ENCODE assay signal across 24 cellular contexts in genomic region chr6:114611696-114612095, GRCh38.
"Had no signal": no experiment of that assay in that cellular context is flagged by ENCODE, and none has a peak within 500 bp of the region (broad histone marks: within the 10 kb centered on the region; RNA-seq: fewer than 3 reads in every experiment).

No MANE protein-coding gene starts in this region.

- H3K36me3 Mint-ChIP-seq: activated naive CD8-positive, alpha-beta T cell treated with anti-CD3 and anti-CD28 coated beads, Interleukin-2, amount 10 ng/mL, durations not matched to agents 7 days and 5 days had no signal

- H3K27me3 Mint-ChIP-seq: activated B cell treated with CpG ODN at 0.5 μM for 24 hours; activated CD4-positive, alpha-beta memory T cell treated with anti-CD3 and anti-CD28 coated beads, Interleukin-2, amount 10 ng/mL, durations not matched to agents 7 days and 5 days; activated naive CD8-positive, alpha-beta T cell treated with anti-CD3 and anti-CD28 coated beads, Interleukin-2, amount 10 ng/mL, durations not matched to agents 7 days and 5 days; activated T-helper 17 cell treated with anti-CD3 and anti-CD28 coated beads, Interleukin-2, amount 50 U/mL, for 72 hours; progenitor cell of endocrine pancreas had no signal

- H3K27ac Mint-ChIP-seq: activated B cell treated with CpG ODN at 0.5 μM for 24 hours; activated CD4-positive, alpha-beta memory T cell treated with anti-CD3 and anti-CD28 coated beads, Interleukin-2, amount 10 ng/mL, durations not matched to agents 7 days and 5 days; activated naive CD8-positive, alpha-beta T cell treated with anti-CD3 and anti-CD28 coated beads, Interleukin-2, amount 10 ng/mL, durations not matched to agents 7 days and 5 days; activated T-helper 17 cell treated with anti-CD3 and anti-CD28 coated beads, Interleukin-2, amount 50 U/mL, for 72 hours; endodermal cell; progenitor cell of endocrine pancreas had no signal

- ATAC-seq: activated T-helper 17 cell treated with anti-CD3 and anti-CD28 coated beads, Interleukin-2, amount 50 U/mL, for 72 hours; body of pancreas had no signal

- H3K4me1 Mint-ChIP-seq: activated B cell treated with CpG ODN at 0.5 μM for 24 hours; activated CD4-positive, alpha-beta memory T cell treated with anti-CD3 and anti-CD28 coated beads, Interleukin-2, amount 10 ng/mL, durations not matched to agents 7 days and 5 days; activated naive CD8-positive, alpha-beta T cell treated with anti-CD3 and anti-CD28 coated beads, Interleukin-2, amount 10 ng/mL, durations not matched to agents 7 days and 5 days; activated T-helper 17 cell treated with anti-CD3 and anti-CD28 coated beads, Interleukin-2, amount 50 U/mL, for 72 hours; endodermal cell; neural crest cell had no signal

- H3K27ac ChIP-seq: body of pancreas, dorsolateral prefrontal cortex, epithelial cell of prostate, left ventricle myocardium inferior, right atrium auricular region, tibial artery had no signal

- H3K4me3 ChIP-seq: body of pancreas, dorsolateral prefrontal cortex, left ventricle myocardium inferior, right atrium auricular region, tibial artery had no signal

- H3K36me3 ChIP-seq: left ventricle myocardium inferior, right atrium auricular region, tibial artery had no signal

- H3K4me1 ChIP-seq: body of pancreas, left ventricle myocardium inferior, right atrium auricular region, tibial artery had no signal

- DNase-seq: activated B cell treated with CpG ODN at 0.5 μM for 24 hours; activated CD4-positive, alpha-beta memory T cell treated with anti-CD3 and anti-CD28 coated beads, Interleukin-2, amount 10 ng/mL, durations not matched to agents 7 days and 5 days; activated CD4-positive, alpha-beta T cell treated with anti-CD3 and anti-CD28 coated beads for 48 hours; activated naive CD4-positive, alpha-beta T cell treated with Interleukin-2 at 50 U/mL for 16 hours; activated naive CD8-positive, alpha-beta T cell treated with anti-CD3 and anti-CD28 coated beads, Interleukin-2, amount 10 ng/mL, durations not matched to agents 7 days and 5 days; activated T-cell treated with anti-CD3 and anti-CD28 coated beads, Interleukin-2, amount 50 U/mL, for 1 hour; amygdala; body of pancreas; caudate nucleus; dorsolateral prefrontal cortex; endodermal cell; foreskin melanocyte; head of caudate nucleus; kidney; left ventricle myocardium inferior; stimulated activated CD4-positive, alpha-beta T cell treated with anti-CD3 and anti-CD28 coated beads, Interleukin-2, amount 100 ng/mL, for 24 hours; stimulated activated naive CD4-positive, alpha-beta T cell treated with Interleukin-2 at 50 U/mL for 16 hours; tibial artery had no signal

- H3K9me3 ChIP-seq: body of pancreas, left ventricle myocardium inferior, tibial artery had no signal

- H3K27me3 ChIP-seq: body of pancreas, dorsolateral prefrontal cortex, right atrium auricular region, tibial artery had no signal

- H3K4me3 Mint-ChIP-seq: activated B cell treated with CpG ODN at 0.5 μM for 24 hours; activated CD4-positive, alpha-beta memory T cell treated with anti-CD3 and anti-CD28 coated beads, Interleukin-2, amount 10 ng/mL, durations not matched to agents 7 days and 5 days; activated naive CD8-positive, alpha-beta T cell treated with anti-CD3 and anti-CD28 coated beads, Interleukin-2, amount 10 ng/mL, durations not matched to agents 7 days and 5 days; activated T-helper 17 cell treated with anti-CD3 and anti-CD28 coated beads, Interleukin-2, amount 50 U/mL, for 72 hours; endodermal cell; neural crest cell had no signal

- FAIRE-seq: colon, kidney had no signal

- H3K9me3 Mint-ChIP-seq: activated T-helper 17 cell treated with anti-CD3 and anti-CD28 coated beads, Interleukin-2, amount 50 U/mL, for 72 hours had no signal
